ENCODE assay signal across 1 cellular context in genomic region chr18:8783994-8784530, GRCh38.
TF ChIP-seq lines count a peak whose summit lies in the region.

No MANE protein-coding gene starts in this region.

TF ChIP-seq in H1, 55 proteins besides CTCF, POLR2A, EP300 and RAD21:
- TF ChIP-seq KDM5A (IDR thresholded peaks at IDR 0.05; ENCODE audit: low read length) (no peak), CBX5 (IDR thresholded peaks at IDR 0.05; ENCODE audit: low read depth, low read length) (no peak), CTBP2 (IDR thresholded peaks at IDR 0.05; ENCODE audit: borderline replicate concordance, insufficient read depth, insufficient read length, low read length) (no peak), NANOG (IDR thresholded peaks at IDR 0.05; ENCODE audit: insufficient read depth, low read depth, low read length, poor library complexity, severe bottlenecking) (no peak), SAP30 (IDR thresholded peaks at IDR 0.05; ENCODE audit: insufficient read depth, insufficient replicate concordance, low read length) (no peak), SP2 (IDR thresholded peaks at IDR 0.05; ENCODE audit: low read length) (no peak), SRF (IDR thresholded peaks at IDR 0.05; ENCODE audit: low read depth, low read length) (no peak), E2F6 (IDR thresholded peaks at IDR 0.05) (no peak), BRCA1 (IDR thresholded peaks at IDR 0.05; ENCODE audit: low read depth, low read length) (no peak), GABPA (IDR thresholded peaks at IDR 0.05; ENCODE audit: borderline replicate concordance, insufficient read depth, low read length) (no peak), POLR2AphosphoS5 (IDR thresholded peaks at IDR 0.05; ENCODE audit: low read depth, low read length) (no peak)
TF ChIP-seq in H1: peak in this region for 0.
